In the genomic region with DNA sequence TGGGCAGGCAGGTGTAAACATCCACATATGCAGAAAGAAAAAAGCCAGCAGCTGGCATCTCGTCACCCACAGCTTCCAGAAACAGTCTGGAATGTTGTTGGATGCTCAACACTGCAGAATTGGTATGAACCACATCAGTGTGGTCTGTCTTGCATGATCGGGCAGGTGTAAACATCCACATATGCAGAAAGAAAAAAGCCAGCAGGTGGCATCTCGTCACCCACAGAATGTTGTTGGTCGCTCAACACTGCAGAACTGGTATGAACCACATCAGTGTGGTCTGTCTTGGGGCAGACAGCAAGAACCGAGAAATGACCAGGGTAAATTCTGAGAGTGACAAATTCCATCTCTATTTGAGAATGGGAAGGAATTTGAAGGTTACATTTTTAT, we compare ENCODE assay signal across 9 cellular contexts. TPM values are rescaled to one million over a fixed set of nuclear protein-coding genes. Genes with fewer than 3 reads are reported as not detected.
A peak's percentile ranks its signal among the peaks of the same experiment; 100 is the strongest.
DNase-seq lines count a peak whose midpoint lies in the region; ATAC-seq and FAIRE-seq lines count a peak whose summit lies in the region.
"Had no signal": no experiment of that assay in that cellular context is flagged by ENCODE, and none has a peak within 500 bp of the region (broad histone marks: within the 10 kb centered on the region; RNA-seq: fewer than 3 reads in every experiment).

No MANE protein-coding gene starts in this region.

- H2AFZ ChIP-seq in trophoblast cell (ENCODE audit: insufficient read depth, low read length, poor library complexity), result no peak overlapping the region

- H3K27me3 Mint-ChIP-seq in activated CD4-positive, alpha-beta T cell treated with anti-CD3 and anti-CD28 coated beads, Interleukin-2, amount 10 ng/mL, durations not matched to agents 7 days and 5 days, result no peaks in the 10 kb centered on the region
- H3K27me3 Mint-ChIP-seq in naive B cell, result no peaks in the 10 kb centered on the region

- H3K9me3 ChIP-seq in trophoblast cell (ENCODE audit: insufficient read depth, low read depth, low read length), result no peaks in the 10 kb centered on the region

- H3K4me1 Mint-ChIP-seq in activated CD4-positive, alpha-beta T cell treated with anti-CD3 and anti-CD28 coated beads, Interleukin-2, amount 10 ng/mL, durations not matched to agents 7 days and 5 days, result peaks cover 78% of the 10 kb centered on the region
- H3K4me1 Mint-ChIP-seq in naive B cell, result peaks cover 27 to 37% (median 34%) of the 10 kb centered on the region in 3 donors

- no peak overlapping the region for H3K4me3 Mint-ChIP-seq in activated CD4-positive, alpha-beta T cell treated with anti-CD3 and anti-CD28 coated beads, Interleukin-2, amount 10 ng/mL, durations not matched to agents 7 days and 5 days
- peak overlapping the region in 4 of 8 donors; percentile 37 to 81 (median 48) for H3K4me3 Mint-ChIP-seq in naive B cell

- no peaks in the 10 kb centered on the region for H3K27me3 ChIP-seq in trophoblast cell (ENCODE audit: insufficient read depth, low read length)

- H4K12ac ChIP-seq in trophoblast cell (ENCODE audit: low read depth, low read length), result no peak overlapping the region

- no peaks in the 10 kb centered on the region for H3K79me2 ChIP-seq in trophoblast cell (ENCODE audit: control insufficient read depth, insufficient read depth, low read length, poor library complexity)

- no peak overlapping the region for H2AK5ac ChIP-seq in trophoblast cell (ENCODE audit: low read length)

- no peak overlapping the region for H3K9ac ChIP-seq in trophoblast cell (ENCODE audit: low read length)

- no peak overlapping the region for H3K4me3 ChIP-seq in trophoblast cell (ENCODE audit: low read depth, low read length)
- H3K4me3 ChIP-seq: cardiac muscle cell had no signal

- H3K79me1 ChIP-seq in trophoblast cell (ENCODE audit: low read length), result no peaks in the 10 kb centered on the region

- no peak overlapping the region for H3K14ac ChIP-seq in trophoblast cell (ENCODE audit: low read length)

- no peak overlapping the region for H2BK12ac ChIP-seq in trophoblast cell (ENCODE audit: low read length)

- peak; percentile 82 for ATAC-seq in HG03139 (IDR thresholded peaks at IDR 0.05; ENCODE audit: unreplicated experiment)
- peak; percentile 94 to 97 for ATAC-seq in naive B cell (ENCODE audit: low read depth in 2 of 2)

- no peak overlapping the region for H4K91ac ChIP-seq in trophoblast cell (ENCODE audit: low read depth, low read length)

- no peak overlapping the region for H2BK120ac ChIP-seq in trophoblast cell (ENCODE audit: insufficient read depth, low read length, poor library complexity)

- peaks cover 60% of the 10 kb centered on the region for H3K36me3 Mint-ChIP-seq in activated CD4-positive, alpha-beta T cell treated with anti-CD3 and anti-CD28 coated beads, Interleukin-2, amount 10 ng/mL, durations not matched to agents 7 days and 5 days (ENCODE audit: low read depth)
- peaks cover 0 to 4% of the 10 kb centered on the region in 2 donors for H3K36me3 Mint-ChIP-seq in naive B cell

- POLR2A ChIA-PET in activated CD4-positive, alpha-beta T cell treated with anti-CD3 and anti-CD28 coated beads, Interleukin-2, amount 10 ng/mL, durations not matched to agents 7 days and 5 days (lab: Charles Lee), result no interaction called here

- H3K27ac ChIP-seq in trophoblast cell (ENCODE audit: low read depth, low read length), result no peak overlapping the region
- H3K27ac ChIP-seq: cardiac muscle cell had no signal

- CTCF ChIA-PET in activated CD4-positive, alpha-beta T cell treated with anti-CD3 and anti-CD28 coated beads, Interleukin-2, amount 10 ng/mL, durations not matched to agents 7 days and 5 days (lab: Charles Lee), result interaction anchor here (0.6 to 4.3 kb wide), 10 partner anchors 9 to 154 kb away, joined by 3 to 34 read pairs (median 6); no protein-coding TSS in a partner anchor

- WGBS in trophoblast cell (ENCODE audit: extremely low coverage, insufficient coverage, insufficient read length), result no CpG with 5 or more reads among the region's 5 CpGs

- no peaks in the 10 kb centered on the region for H3K36me3 ChIP-seq in trophoblast cell (ENCODE audit: control insufficient read depth in 1 of 2, insufficient read depth in 2 of 2, low read length in 2 of 2)
- H3K36me3 ChIP-seq: cardiac muscle cell had no signal

- H3K9me3 Mint-ChIP-seq in activated CD4-positive, alpha-beta T cell treated with anti-CD3 and anti-CD28 coated beads, Interleukin-2, amount 10 ng/mL, durations not matched to agents 7 days and 5 days, result no peaks in the 10 kb centered on the region
- H3K9me3 Mint-ChIP-seq in naive B cell, result no peaks in the 10 kb centered on the region

- peak; percentile 87 for DNase-seq in DMS53 (lab: John Stamatoyannopoulos, UW)
- DNase-seq in GM19239 (ENCODE audit: insufficient read length, low spot score), result no peak
- peak; percentile 49 for DNase-seq in activated CD4-positive, alpha-beta T cell treated with anti-CD3 and anti-CD28 coated beads, Interleukin-2, amount 10 ng/mL, durations not matched to agents 7 days and 5 days
- DNase-seq in naive B cell, result peak; percentile 50
- no peak for DNase-seq in NOMO-1 treated with DMSO at 0.1 percent for 48 hours (lab: John Stamatoyannopoulos, UW; ENCODE audit: unreplicated experiment)
- no peak for DNase-seq in middle frontal gyrus (ENCODE audit: extremely low spot score, low spot score)
- DNase-seq in trophoblast cell, result no peak

- no peak overlapping the region for H3K23ac ChIP-seq in trophoblast cell (ENCODE audit: low read length)

- no peak overlapping the region for H3K4ac ChIP-seq in trophoblast cell (ENCODE audit: low read depth, low read length)

- H3K27ac Mint-ChIP-seq in activated CD4-positive, alpha-beta T cell treated with anti-CD3 and anti-CD28 coated beads, Interleukin-2, amount 10 ng/mL, durations not matched to agents 7 days and 5 days, result peak overlapping the region; percentile 77
- H3K27ac Mint-ChIP-seq in naive B cell, result peak overlapping the region; percentile 11 to 93 (median 86)

- peak; percentile 93 for FAIRE-seq in GM19239 (lab: Jason Lieb, UNC)

- H3K4me2 ChIP-seq in trophoblast cell (ENCODE audit: low read length), result no peak overlapping the region

- H3K4me1 ChIP-seq in trophoblast cell (ENCODE audit: control insufficient read depth in 1 of 2, insufficient read depth in 2 of 2, low read length in 2 of 2), result no peaks in the 10 kb centered on the region

- H2BK5ac ChIP-seq in trophoblast cell (ENCODE audit: low read depth, low read length, poor library complexity), result no peak overlapping the region

- no peak overlapping the region for H4K8ac ChIP-seq in trophoblast cell (ENCODE audit: low read depth, low read length)

- H3K18ac ChIP-seq in trophoblast cell (ENCODE audit: low read length), result no peak overlapping the region

RNA-seq across cellular contexts. Expression of a gene that starts 39.6 kb away (rescaled TPM):
- 100 to 1,000 TPM; 269 to 281 TPM for total RNA-seq in activated CD4-positive, alpha-beta T cell treated with anti-CD3 and anti-CD28 coated beads, Interleukin-2, amount 10 ng/mL, durations not matched to agents 7 days and 5 days
- polyA plus RNA-seq in naive B cell (ENCODE audit: low read depth in 6 of 6), result 10 to 100 TPM; 18.4 to 29.9 (median 21.6) TPM
- polyA plus RNA-seq in trophoblast cell (2013), result 0.04 and 0.08 TPM in 2 replicates
- total RNA-seq: cardiac muscle cell had no signal
- polyA plus RNA-seq: cardiac muscle cell had no signal

Comparison
In these comparisons a context has a peak if more than half of its experiments do, and no peak if none do; other contexts are left out.
1. DNase-seq: peak in DMS53 (single experiment), activated CD4-positive, alpha-beta T cell treated with anti-CD3 and anti-CD28 coated beads, Interleukin-2, amount 10 ng/mL, durations not matched to agents 7 days and 5 days (single experiment) and naive B cell (single experiment); none in GM19239 (single experiment), NOMO-1 treated with DMSO at 0.1 percent for 48 hours (single experiment), middle frontal gyrus (single experiment) and trophoblast cell (0 of 2).